8 cellular contexts compared by ENCODE assay signal in genomic region chr17:1830288-1830687, GRCh38. TPM values are rescaled to one million over a fixed set of nuclear protein-coding genes. Genes with fewer than 3 reads are reported as not detected.
DNase-seq lines count a peak whose midpoint lies in the region; ATAC-seq and TF ChIP-seq lines count a peak whose summit lies in the region.

No MANE protein-coding gene starts in this region.

- H3K9me3 ChIP-seq in heart left ventricle (no peaks in the 10 kb centered on the region), right lobe of liver (no peaks in the 10 kb centered on the region)

- H3K27ac ChIP-seq in heart left ventricle (peak overlapping the region in 11 of 12 donors; percentile 70 to 91 (median 87)), right lobe of liver (peak overlapping the region; percentile 44 to 80 (median 72))

- no peaks in the 10 kb centered on the region for H3K27me3 Mint-ChIP-seq in brain

- peaks cover 16% of the 10 kb centered on the region for H3K36me3 Mint-ChIP-seq in brain

- peak overlapping the region; percentile 92 to 99 (median 97) for H3K4me3 Mint-ChIP-seq in brain

- H3K4me3 ChIP-seq in heart left ventricle, result peak overlapping the region; percentile 46 to 97 (median 82)
- H3K4me3 ChIP-seq in right lobe of liver, result peak overlapping the region; percentile 86 to 93 (median 91)

- H3K4me1 ChIP-seq in heart left ventricle (peaks cover 0 to 46% (median 14%) of the 10 kb centered on the region in 12 donors), right lobe of liver (peaks cover 0 to 8% (median 4%) of the 10 kb centered on the region in 4 donors)

- peaks cover 0 to 2% (median 0%) of the 10 kb centered on the region in 5 experiments for H3K9me3 Mint-ChIP-seq in brain

- TF ChIP-seq CTCF in heart left ventricle (IDR thresholded peaks at IDR 0.05) (no peak), brain (conservative IDR thresholded peaks at IDR 0.05) (no peak), right lobe of liver (IDR thresholded peaks at IDR 0.05) (no peak)

- H3K27me3 ChIP-seq in heart left ventricle (no peaks in the 10 kb centered on the region), right lobe of liver (no peaks in the 10 kb centered on the region)

- DNase-seq in heart left ventricle, result no peak
- no peak for DNase-seq in left ventricle myocardium superior
- peak; percentile 4 for DNase-seq in NOMO-1 treated with dmso at 0.1 percent for 144 hours (lab: John Stamatoyannopoulos, UW; ENCODE audit: unreplicated experiment)
- no peak for DNase-seq in right lobe of liver
- peak; percentile 19 for DNase-seq in superior temporal gyrus (ENCODE audit: extremely low spot score)

- intact Hi-C loops in heart left ventricle (cut with DNase I) (no loop called here), left ventricle myocardium superior (cut with micrococcal nuclease) (no loop called here), right lobe of liver (cut with DNase I) (no loop called here)

- WGBS in heart left ventricle, 4 donors, result 1 to 3% (median 1%) methylated on average over 11 of the region's 11 CpGs
- 1% methylated on average over 11 of the region's 11 CpGs for WGBS in right lobe of liver (ENCODE audit: insufficient coverage, low coverage, low lambda C conversion rate, missing lambda C conversion rate)

- TF ChIP-seq POLR2A in heart left ventricle (IDR thresholded peaks at IDR 0.05) (no peak), right lobe of liver (IDR thresholded peaks at IDR 0.05) (no peak), GM18505 (IDR thresholded peaks at IDR 0.05; ENCODE audit: borderline replicate concordance, extremely low read depth, insufficient read depth, insufficient read length) (no peak)

- H3K4me1 Mint-ChIP-seq in brain, result peaks cover 51% of the 10 kb centered on the region

- ATAC-seq in heart left ventricle, result no peak
- no peak for ATAC-seq in left ventricle myocardium superior
- ATAC-seq in right lobe of liver, result no peak
- ATAC-seq in GM18505 (IDR thresholded peaks at IDR 0.05; ENCODE audit: unreplicated experiment), result no peak
- ATAC-seq in GM18858 (IDR thresholded peaks at IDR 0.05; ENCODE audit: unreplicated experiment), result no peak

- peak overlapping the region; percentile 75 to 98 (median 86) for H3K27ac Mint-ChIP-seq in brain

- H3K36me3 ChIP-seq in heart left ventricle, result peaks cover 0 to 45% (median 31%) of the 10 kb centered on the region in 9 donors
- H3K36me3 ChIP-seq in right lobe of liver, result peaks cover 0 to 18% (median 3%) of the 10 kb centered on the region in 4 donors

RNA-seq across cellular contexts. Expression of gene RPA1, which starts 0.5 kb away (rescaled TPM):
- total RNA-seq in heart left ventricle (10 to 100 TPM; 20.1 to 87.4 (median 64.6) TPM), left ventricle myocardium superior (46.0 TPM), right lobe of liver (10 to 100 TPM; 10.9 to 35.5 (median 29.2) TPM)
- polyA plus RNA-seq in heart left ventricle (10 to 100 TPM; 10.4 to 35.0 TPM), brain (ENCODE audit: insufficient read depth, low read depth, low replicate concordance) (126 TPM)

RNA-seq across cellular contexts. Expression of gene SMYD4, which starts 0.6 kb away (rescaled TPM):
- total RNA-seq in heart left ventricle (10 to 100 TPM in 3 of 9 donors, 1 to 10 TPM in 6; 5.2 to 15.9 (median 8.3) TPM), left ventricle myocardium superior (6.9 TPM), right lobe of liver (1 to 10 TPM; 4.6 to 6.7 (median 6.0) TPM)
- polyA plus RNA-seq in heart left ventricle (1 to 10 TPM; 5.6 to 6.5 TPM), brain (ENCODE audit: insufficient read depth, low read depth, low replicate concordance) (5.5 TPM)

Comparison
In these comparisons a context has a peak if more than half of its experiments do, and no peak if none do; other contexts are left out.
1. DNase-seq: peak in NOMO-1 treated with dmso at 0.1 percent for 144 hours (single experiment) and superior temporal gyrus (single experiment); none in heart left ventricle (0 of 5), left ventricle myocardium superior (single experiment) and right lobe of liver (0 of 3).